In genomic region chr6:39154705-39155104, GRCh38 we compare ENCODE assay signal across 29 cellular contexts.
"Had no signal": no experiment of that assay in that cellular context is flagged by ENCODE, and none has a peak within 500 bp of the region (broad histone marks: within the 10 kb centered on the region; RNA-seq: fewer than 3 reads in every experiment).

No MANE protein-coding gene starts in this region.

- H3K9me3 ChIP-seq: gastroesophageal sphincter, mucosa of descending colon, neutrophil, pancreas, testis had no signal

- H3K36me3 Mint-ChIP-seq: memory B cell; mesothelial cell of epicardium; natural killer cell treated with Interleukin-12 subunit alpha and Interleukin-12 subunit beta and Interleukin-15 and Interleukin-18, amount 100 ng/mL, for 72 hours; type B pancreatic cell had no signal

- H3K27ac ChIP-seq: esophagus muscularis mucosa, foreskin keratinocyte, gastroesophageal sphincter, heart left ventricle, hepatocyte, neutrophil, pancreas, testis, tibial artery had no signal

- FAIRE-seq: endothelial cell of umbilical vein, kidney, pancreas had no signal

- H3K27ac Mint-ChIP-seq: memory B cell, mesothelial cell of epicardium, naive B cell, type B pancreatic cell had no signal

- H3K27me3 ChIP-seq: pancreas, testis had no signal

- H3K4me1 Mint-ChIP-seq: mesothelial cell of epicardium, neural crest cell had no signal

- ATAC-seq: foreskin keratinocyte, gastroesophageal sphincter, heart left ventricle, left lobe of liver, mucosa of descending colon, pancreas, sciatic nerve had no signal

- H3K4me3 ChIP-seq: esophagus muscularis mucosa, gastroesophageal sphincter, heart left ventricle, hepatocyte, lung, mucosa of descending colon, pancreas, smooth muscle cell, testis, tibial artery had no signal

- H3K9me3 Mint-ChIP-seq: memory B cell; natural killer cell treated with Interleukin-12 subunit alpha and Interleukin-12 subunit beta and Interleukin-15 and Interleukin-18, amount 100 ng/mL, for 72 hours; type B pancreatic cell had no signal

- H3K4me2 ChIP-seq: hepatocyte, smooth muscle cell had no signal

- H3K36me3 ChIP-seq: esophagus muscularis mucosa, gastroesophageal sphincter, heart left ventricle, neutrophil, pancreas, tibial artery had no signal

- H3K4me1 ChIP-seq: esophagus muscularis mucosa, foreskin keratinocyte, gastroesophageal sphincter, heart left ventricle, pancreas, testis, tibial artery had no signal

- H3K4me3 Mint-ChIP-seq: memory B cell; mesothelial cell of epicardium; naive B cell; natural killer cell treated with Interleukin-12 subunit alpha and Interleukin-12 subunit beta and Interleukin-15 and Interleukin-18, amount 100 ng/mL, for 72 hours; neural crest cell; type B pancreatic cell had no signal

- DNase-seq: dermis blood vessel endothelial cell; effector memory CD4-positive, alpha-beta T cell; foreskin keratinocyte; heart left ventricle; kidney; mucosa of descending colon; naive B cell; pancreas; stimulated activated CD4-positive, alpha-beta T cell treated with anti-CD3 and anti-CD28 coated beads, Interleukin-12 subunit alpha, Interleukin-12 subunit beta, amount 100 ng/mL, for 4 hours; stimulated activated CD4-positive, alpha-beta T cell treated with anti-CD3 and anti-CD28 coated beads, Interleukin-1b, Interleukin-23, amount 100 ng/mL, for 48 hours; stimulated activated CD4-positive, alpha-beta T cell treated with anti-CD3 and anti-CD28 coated beads, Interleukin-4, amount 100 ng/mL, for 1 hour; stimulated activated naive CD4-positive, alpha-beta T cell; substantia nigra; testis; tibial artery had no signal

- H2AFZ ChIP-seq: hepatocyte had no signal
